In genomic region chr11:57646221-57646620, GRCh38 we compare ENCODE assay signal across 19 cellular contexts. TPM values are rescaled to one million over a fixed set of nuclear protein-coding genes. Genes with fewer than 3 reads are reported as not detected.
DNase-seq lines count a peak whose midpoint lies in the region; ATAC-seq and TF ChIP-seq lines count a peak whose summit lies in the region.
"Had no signal": no experiment of that assay in that cellular context is flagged by ENCODE, and none has a peak within 500 bp of the region (broad histone marks: within the 10 kb centered on the region; RNA-seq: fewer than 3 reads in every experiment).

No MANE protein-coding gene starts in this region.

- H3K4me3 Mint-ChIP-seq in activated CD4-positive, alpha-beta T cell treated with anti-CD3 and anti-CD28 coated beads for 36 hours, result no peak overlapping the region

- CTCF ChIA-PET in activated CD4-positive, alpha-beta T cell treated with anti-CD3 and anti-CD28 coated beads for 36 hours (lab: Charles Lee), result interaction anchor here (1.2 to 1.3 kb wide), 2 partner anchors 76 to 78 kb away, joined by 5 to 6 read pairs; partner anchors contain the start of gene UBE2L6

- H3K4me3 ChIP-seq in cardiac muscle cell, result no peak overlapping the region
- H3K4me3 ChIP-seq in mesendoderm (ENCODE audit: low read length), result no peak overlapping the region
- no peak overlapping the region for H3K4me3 ChIP-seq in uterus
- H3K4me3 ChIP-seq: A549 had no signal

- intact Hi-C loops in Right ventricle myocardium inferior (cut with DNase I), result no loop called here
- intact Hi-C loops in uterus (cut with DNase I; ENCODE audit: low total_unique reads), result loop anchor here (10.0 kb wide), 1 partner anchor 51 kb away; the partner anchor contains the start of gene SERPING1
- intact Hi-C loops in activated CD4-positive, alpha-beta T cell treated with anti-CD3 and anti-CD28 coated beads for 36 hours (cut with DNase I, micrococcal nuclease), result no loop called here

- peak overlapping the region; percentile 3 for H3K9ac ChIP-seq in mesendoderm (ENCODE audit: low read length)

- POLR2A ChIA-PET in activated CD4-positive, alpha-beta T cell treated with anti-CD3 and anti-CD28 coated beads for 36 hours (lab: Charles Lee), result no interaction called here

- H3K27me3 ChIP-seq in cardiac muscle cell (no peaks in the 10 kb centered on the region), mesendoderm (ENCODE audit: insufficient read depth, low read length, poor library complexity) (no peaks in the 10 kb centered on the region), uterus (no peaks in the 10 kb centered on the region)

- H3K4me1 ChIP-seq in cardiac muscle cell (ENCODE audit: low read depth) (peaks cover 72% of the 10 kb centered on the region), mesendoderm (ENCODE audit: control insufficient read depth, low read depth, low read length) (peaks cover 28% of the 10 kb centered on the region), uterus (peaks cover 0 to 35% of the 10 kb centered on the region in 2 donors)

- H3K79me2 ChIP-seq in mesendoderm (ENCODE audit: control insufficient read depth, insufficient read depth, low read length), result peaks cover 10% of the 10 kb centered on the region

- H3K27ac Mint-ChIP-seq in activated CD4-positive, alpha-beta T cell treated with anti-CD3 and anti-CD28 coated beads for 36 hours, result no peak overlapping the region
- H3K27ac Mint-ChIP-seq: effector memory CD8-positive, alpha-beta T cell had no signal

- H2BK15ac ChIP-seq in mesendoderm (replicated peaks; ENCODE audit: low read depth), result no peak overlapping the region

- TF ChIP-seq CTCF in cardiac muscle cell (IDR thresholded peaks at IDR 0.05; ENCODE audit: low read depth, low read length), result no peak
- no peak for TF ChIP-seq CTCF in uterus (IDR thresholded peaks at IDR 0.05)

- no peak for TF ChIP-seq POLR2A in uterus (IDR thresholded peaks at IDR 0.05)

- no peak overlapping the region for H3K56ac ChIP-seq in mesendoderm (ENCODE audit: low read length)

- H3K79me1 ChIP-seq in mesendoderm (ENCODE audit: low read length), result peaks cover 11% of the 10 kb centered on the region

- peaks cover 47% of the 10 kb centered on the region for H3K27me3 Mint-ChIP-seq in activated CD4-positive, alpha-beta T cell treated with anti-CD3 and anti-CD28 coated beads for 36 hours

- no peak for ATAC-seq in Right ventricle myocardium inferior
- ATAC-seq in activated CD4-positive, alpha-beta T cell treated with anti-CD3 and anti-CD28 coated beads for 36 hours, result no peak
- no peak for ATAC-seq in GM21360 (IDR thresholded peaks at IDR 0.05; ENCODE audit: unreplicated experiment)
- ATAC-seq: A549; effector memory CD8-positive, alpha-beta T cell had no signal

- no peak overlapping the region for H3K18ac ChIP-seq in mesendoderm (ENCODE audit: low read length)

- no CpG with 5 or more reads among the region's 7 CpGs for WGBS in mesendoderm (ENCODE audit: extremely low coverage, insufficient coverage, low lambda C conversion rate)

- no peak overlapping the region for H2BK120ac ChIP-seq in mesendoderm (ENCODE audit: low read depth, low read length)

- no peak overlapping the region for H3K4me2 ChIP-seq in mesendoderm (ENCODE audit: low read length)
- H3K4me2 ChIP-seq: A549 had no signal

- H3K23ac ChIP-seq in mesendoderm (ENCODE audit: low read length), result no peak overlapping the region

- H4K5ac ChIP-seq in mesendoderm (ENCODE audit: low read length), result no peak overlapping the region

- H3K36me3 ChIP-seq in cardiac muscle cell (no peaks in the 10 kb centered on the region), mesendoderm (ENCODE audit: control insufficient read depth, insufficient read depth, low read length) (peaks cover 2% of the 10 kb centered on the region), uterus (no peaks in the 10 kb centered on the region)

- peak overlapping the region; percentile 55 for H3K27ac ChIP-seq in cardiac muscle cell
- H3K27ac ChIP-seq in mesendoderm (ENCODE audit: low read depth, low read length), result no peak overlapping the region
- peak overlapping the region; percentile 56 to 73 for H3K27ac ChIP-seq in uterus
- H3K27ac ChIP-seq: A549, SK-N-MC had no signal

- H2AK5ac ChIP-seq in mesendoderm (ENCODE audit: low read length), result no peak overlapping the region

- no peak overlapping the region for H3K4ac ChIP-seq in mesendoderm (ENCODE audit: low read depth, low read length)

- no peak overlapping the region for H4K8ac ChIP-seq in mesendoderm (ENCODE audit: low read depth, low read length)

- H2BK5ac ChIP-seq in mesendoderm (ENCODE audit: low read length), result no peak overlapping the region

- no peaks in the 10 kb centered on the region for H3K9me3 Mint-ChIP-seq in activated CD4-positive, alpha-beta T cell treated with anti-CD3 and anti-CD28 coated beads for 36 hours (ENCODE audit: low read depth)
- H3K9me3 Mint-ChIP-seq: effector memory CD8-positive, alpha-beta T cell had no signal

- no peaks in the 10 kb centered on the region for H3K36me3 Mint-ChIP-seq in activated CD4-positive, alpha-beta T cell treated with anti-CD3 and anti-CD28 coated beads for 36 hours (ENCODE audit: low read depth)

- DNase-seq in cardiac muscle cell (ENCODE audit: low read depth in 1 of 2, low spot score in 1 of 2) (peak in 1 of 2 donors; percentile 11), Right ventricle myocardium inferior (ENCODE audit: missing footprints) (no peak), UCSD-AML1 (lab: John Stamatoyannopoulos, UW; ENCODE audit: unreplicated experiment) (peak; percentile 44), mesendoderm (no peak), uterus (no peak)
- DNase-seq in activated CD4-positive, alpha-beta T cell treated with anti-CD3 and anti-CD28 coated beads for 48 hours, result no peak
- no peak for DNase-seq in activated CD4-positive, alpha-beta T cell treated with anti-CD3 and anti-CD28 coated beads for 36 hours
- DNase-seq: activated naive CD4-positive, alpha-beta T cell treated with Interleukin-2 at 50 U/mL for 16 hours; Caco-2; effector memory CD8-positive, alpha-beta T cell; HCEC 1CT; MM.1S; naive B cell; NCI-H226 had no signal

- H3K9me3 ChIP-seq in cardiac muscle cell (ENCODE audit: low read depth) (no peaks in the 10 kb centered on the region), uterus (no peaks in the 10 kb centered on the region)
- H3K9me3 ChIP-seq: A549, Caco-2 had no signal

- H3K4me1 Mint-ChIP-seq in activated CD4-positive, alpha-beta T cell treated with anti-CD3 and anti-CD28 coated beads for 36 hours, result peaks cover 35% of the 10 kb centered on the region

RNA-seq across cellular contexts. Expression of gene YPEL4, which starts 3.5 kb away (rescaled TPM):
- total RNA-seq in cardiac muscle cell (0.70 and 1.3 TPM in 2 replicates), Right ventricle myocardium inferior (0.51 TPM), uterus (1 to 10 TPM in 3 of 4 donors, under 1 TPM in 1; 0.26 to 7.6 (median 2.7) TPM)
- 1.1 and 2.1 TPM in 2 replicates for polyA plus RNA-seq in cardiac muscle cell
- polyA plus RNA-seq in mesendoderm (2013, experiment 1 of 2), result 0.01 TPM
- polyA plus RNA-seq in mesendoderm (2013, experiment 2 of 2), result not detected
- total RNA-seq in activated CD4-positive, alpha-beta T cell treated with anti-CD3 and anti-CD28 coated beads for 36 hours, result under 1 TPM; 0.43 to 0.47 TPM
- total RNA-seq: activated CD8-positive, alpha-beta memory T cell treated with anti-CD3 and anti-CD28 coated beads for 36 hours; Caco-2; kidney epithelial cell had no signal

RNA-seq across cellular contexts. Expression of gene CLP1, which starts 11.3 kb away (rescaled TPM):
- total RNA-seq in cardiac muscle cell (16.5 and 17.2 TPM in 2 replicates), Right ventricle myocardium inferior (6.2 TPM), uterus (10 to 100 TPM in 2 of 4 donors, 1 to 10 TPM in 2; 3.1 to 24.4 (median 12.2) TPM)
- 16.7 and 17.9 TPM in 2 replicates for polyA plus RNA-seq in cardiac muscle cell
- 17.4 TPM for polyA plus RNA-seq in mesendoderm (2013, experiment 1 of 2)
- 16.2 TPM for polyA plus RNA-seq in mesendoderm (2013, experiment 2 of 2)
- total RNA-seq in activated CD4-positive, alpha-beta T cell treated with anti-CD3 and anti-CD28 coated beads for 36 hours, result 10 to 100 TPM; 11.9 to 15.9 TPM

RNA-seq across cellular contexts. Expression of gene ZDHHC5, which starts 21.7 kb away (rescaled TPM):
- 30.9 and 36.8 TPM in 2 replicates for total RNA-seq in cardiac muscle cell
- 24.9 and 32.1 TPM in 2 replicates for polyA plus RNA-seq in cardiac muscle cell
- 44.9 TPM for total RNA-seq in Right ventricle myocardium inferior
- polyA plus RNA-seq in mesendoderm (2013, experiment 1 of 2), result 44.7 TPM
- polyA plus RNA-seq in mesendoderm (2013, experiment 2 of 2), result 42.1 TPM
- 10 to 100 TPM; 27.2 to 50.6 (median 34.6) TPM for total RNA-seq in uterus
- total RNA-seq in activated CD4-positive, alpha-beta T cell treated with anti-CD3 and anti-CD28 coated beads for 36 hours, result 10 to 100 TPM; 46.2 to 60.0 TPM

RNA-seq across cellular contexts. Expression of gene SERPING1, which starts 48.7 kb away (rescaled TPM):
- total RNA-seq in cardiac muscle cell, result 42.8 and 51.9 TPM in 2 replicates
- 80.7 and 123 TPM in 2 replicates for polyA plus RNA-seq in cardiac muscle cell
- total RNA-seq in Right ventricle myocardium inferior, result 157 TPM
- 30.5 TPM for polyA plus RNA-seq in mesendoderm (2013, experiment 1 of 2)
- 30.5 TPM for polyA plus RNA-seq in mesendoderm (2013, experiment 2 of 2)
- 100 to 1,000 TPM in 3 of 4 donors, 10 to 100 TPM in 1; 39.3 to 742 (median 362) TPM for total RNA-seq in uterus
- under 1 TPM; 0.51 to 0.87 TPM for total RNA-seq in activated CD4-positive, alpha-beta T cell treated with anti-CD3 and anti-CD28 coated beads for 36 hours
- total RNA-seq: activated CD8-positive, alpha-beta memory T cell treated with anti-CD3 and anti-CD28 coated beads for 36 hours had no signal
